1 cellular context compared by ENCODE assay signal in the genomic region with DNA sequence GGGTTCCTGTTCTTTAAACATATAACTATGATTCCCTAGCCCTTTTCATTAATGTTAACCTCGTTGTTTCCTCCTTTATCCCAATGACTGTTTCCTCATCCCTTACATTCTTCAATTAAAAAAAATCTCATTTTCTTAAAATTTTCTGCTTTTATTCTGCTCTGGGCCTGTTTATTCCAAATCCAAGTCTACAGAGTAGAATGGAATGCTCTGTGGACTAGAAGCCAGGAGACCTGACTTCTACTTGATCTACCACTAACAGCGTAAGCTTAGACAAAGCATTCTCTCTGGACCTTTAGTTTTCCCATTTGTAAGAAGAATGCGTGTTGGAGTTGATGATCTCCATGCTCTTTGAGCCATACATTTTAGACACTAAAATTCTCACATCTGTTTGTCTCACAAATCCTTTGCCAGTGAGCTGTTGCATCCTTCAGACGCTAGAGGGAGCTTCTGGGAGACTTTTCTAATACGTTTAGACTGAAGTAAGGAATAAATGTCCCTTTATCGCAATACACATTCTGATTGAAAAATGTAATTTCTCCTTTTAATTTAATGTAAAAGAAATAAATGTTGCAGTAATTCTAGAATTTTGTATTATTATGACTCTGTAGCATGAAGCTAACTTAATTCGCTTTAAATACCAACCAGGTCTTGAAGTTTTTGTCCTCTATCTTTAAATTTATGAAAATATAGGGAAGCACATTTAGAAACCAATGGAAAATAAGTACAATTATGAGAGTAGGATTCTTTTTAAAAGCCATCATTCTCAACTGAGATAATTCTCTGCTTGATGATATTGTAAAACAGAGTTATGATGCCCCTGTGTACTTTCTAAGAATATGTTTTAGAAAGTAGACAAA.
TF ChIP-seq lines count a peak whose summit lies in the region.

No MANE protein-coding gene starts in this region.

TF ChIP-seq in WTC11, 78 proteins besides CTCF, POLR2A, EP300 and RAD21 (continued from another document):
- TF ChIP-seq, protein P1, sequence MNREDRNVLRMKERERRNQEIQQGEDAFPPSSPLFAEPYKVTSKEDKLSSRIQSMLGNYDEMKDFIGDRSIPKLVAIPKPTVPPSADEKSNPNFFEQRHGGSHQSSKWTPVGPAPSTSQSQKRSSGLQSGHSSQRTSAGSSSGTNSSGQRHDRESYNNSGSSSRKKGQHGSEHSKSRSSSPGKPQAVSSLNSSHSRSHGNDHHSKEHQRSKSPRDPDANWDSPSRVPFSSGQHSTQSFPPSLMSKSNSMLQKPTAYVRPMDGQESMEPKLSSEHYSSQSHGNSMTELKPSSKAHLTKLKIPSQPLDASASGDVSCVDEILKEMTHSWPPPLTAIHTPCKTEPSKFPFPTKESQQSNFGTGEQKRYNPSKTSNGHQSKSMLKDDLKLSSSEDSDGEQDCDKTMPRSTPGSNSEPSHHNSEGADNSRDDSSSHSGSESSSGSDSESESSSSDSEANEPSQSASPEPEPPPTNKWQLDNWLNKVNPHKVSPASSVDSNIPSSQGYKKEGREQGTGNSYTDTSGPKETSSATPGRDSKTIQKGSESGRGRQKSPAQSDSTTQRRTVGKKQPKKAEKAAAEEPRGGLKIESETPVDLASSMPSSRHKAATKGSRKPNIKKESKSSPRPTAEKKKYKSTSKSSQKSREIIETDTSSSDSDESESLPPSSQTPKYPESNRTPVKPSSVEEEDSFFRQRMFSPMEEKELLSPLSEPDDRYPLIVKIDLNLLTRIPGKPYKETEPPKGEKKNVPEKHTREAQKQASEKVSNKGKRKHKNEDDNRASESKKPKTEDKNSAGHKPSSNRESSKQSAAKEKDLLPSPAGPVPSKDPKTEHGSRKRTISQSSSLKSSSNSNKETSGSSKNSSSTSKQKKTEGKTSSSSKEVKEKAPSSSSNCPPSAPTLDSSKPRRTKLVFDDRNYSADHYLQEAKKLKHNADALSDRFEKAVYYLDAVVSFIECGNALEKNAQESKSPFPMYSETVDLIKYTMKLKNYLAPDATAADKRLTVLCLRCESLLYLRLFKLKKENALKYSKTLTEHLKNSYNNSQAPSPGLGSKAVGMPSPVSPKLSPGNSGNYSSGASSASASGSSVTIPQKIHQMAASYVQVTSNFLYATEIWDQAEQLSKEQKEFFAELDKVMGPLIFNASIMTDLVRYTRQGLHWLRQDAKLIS (CRISPR knock-in tag; IDR thresholded peaks at IDR 0.05; ENCODE audit: borderline replicate concordance), result no peak
- TF ChIP-seq OVOL2 (CRISPR knock-in tag; IDR thresholded peaks at IDR 0.05; ENCODE audit: borderline replicate concordance), result no peak
- TF ChIP-seq KAT7 (CRISPR knock-in tag; IDR thresholded peaks at IDR 0.05; ENCODE audit: borderline replicate concordance), result no peak
